12 cellular contexts compared by ENCODE assay signal in the genomic region with DNA sequence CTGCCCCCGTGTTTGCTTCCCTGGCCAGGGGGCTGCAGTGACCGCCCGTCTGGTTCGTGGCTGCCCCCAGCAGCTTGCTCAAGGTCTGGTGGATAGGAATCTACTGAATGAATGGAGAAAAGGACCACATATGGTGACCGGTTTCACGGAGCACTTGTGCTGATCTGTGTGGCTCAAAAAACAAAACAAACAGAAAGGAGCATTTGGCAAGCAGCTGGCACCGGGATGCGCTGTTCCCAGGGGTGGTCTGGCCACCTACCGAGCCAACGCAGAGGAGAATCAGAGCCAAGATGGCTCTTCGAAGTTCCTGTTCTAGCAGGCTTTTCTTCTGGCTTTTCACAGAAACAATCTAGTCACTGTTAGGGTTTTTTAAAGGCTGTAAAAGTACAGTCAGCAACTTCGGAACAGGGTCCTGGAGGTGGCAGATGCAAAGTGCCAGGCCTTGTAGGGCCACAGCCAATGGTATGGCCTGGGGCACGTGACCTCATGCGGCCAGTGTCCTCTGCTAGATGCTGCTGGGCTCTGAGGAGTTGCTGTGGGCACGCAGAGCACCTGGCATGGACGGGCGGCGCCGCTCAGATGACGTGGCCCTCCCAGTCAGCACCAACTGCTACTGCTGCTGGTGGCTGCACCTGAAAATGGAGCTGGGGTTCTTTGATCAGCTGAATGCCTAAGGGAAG. TPM values are rescaled to one million over a fixed set of nuclear protein-coding genes. Genes with fewer than 3 reads are reported as not detected.
DNase-seq lines count a peak whose midpoint lies in the region; ATAC-seq and TF ChIP-seq lines count a peak whose summit lies in the region.
"Had no signal": no experiment of that assay in that cellular context is flagged by ENCODE, and none has a peak within 500 bp of the region (broad histone marks: within the 10 kb centered on the region; RNA-seq: fewer than 3 reads in every experiment).

No MANE protein-coding gene starts in this region.

- H3K4me2 ChIP-seq in fibroblast of lung (ENCODE audit: extremely low read depth, insufficient read depth, low read length): no peak overlapping the region

- H4K20me1 ChIP-seq in fibroblast of lung (ENCODE audit: control insufficient read depth, extremely low read depth, insufficient read depth, low read length): no peaks in the 10 kb centered on the region

- no peak overlapping the region for H3K9ac ChIP-seq in fibroblast of lung (ENCODE audit: insufficient read depth, low read length)
- H3K9ac ChIP-seq: parathyroid adenoma had no signal

- peak; percentile 51 for DNase-seq in AG10803 (ENCODE audit: low read depth)
- DNase-seq in NCI-H1092 treated with DMSO at 0.1 percent for 48 hours (lab: John Stamatoyannopoulos, UW): peak; percentile 46
- no peak for DNase-seq in RWPE1 (ENCODE audit: low spot score)
- DNase-seq in fibroblast of lung (ENCODE audit: low read depth in 2 of 2): peak; percentile 20 to 37
- DNase-seq in stimulated activated naive CD4-positive, alpha-beta T cell treated with Interleukin-2 at 50 U/mL for 16 hours (lab: John Stamatoyannopoulos, UW): no peak
- no peak for DNase-seq in cortex of kidney (lab: John Stamatoyannopoulos, UW)
- DNase-seq: heart left ventricle had no signal

- H3K9me3 ChIP-seq in fibroblast of lung (ENCODE audit: control insufficient read depth, insufficient read depth, low read depth, low read length): no peaks in the 10 kb centered on the region
- H3K9me3 ChIP-seq: heart left ventricle, thoracic aorta had no signal

- no peaks in the 10 kb centered on the region for H3K4me1 ChIP-seq in fibroblast of lung (ENCODE audit: control insufficient read depth, extremely low read depth, insufficient read depth, low read length)
- H3K4me1 ChIP-seq: heart left ventricle, parathyroid adenoma had no signal

- POLR2A ChIA-PET in RWPE1 (lab: Yijun Ruan, JAX; ENCODE audit: low non-redundant PET): no interaction called here

- no peaks in the 10 kb centered on the region for H3K36me3 ChIP-seq in fibroblast of lung (ENCODE audit: control insufficient read depth, insufficient read depth, low read length)
- H3K36me3 ChIP-seq: thoracic aorta had no signal

- H2AFZ ChIP-seq in fibroblast of lung (ENCODE audit: low read length): no peak overlapping the region
- H2AFZ ChIP-seq: parathyroid adenoma had no signal

- TF ChIP-seq CTCF in AG10803 (conservative IDR thresholded peaks at IDR 0.05; ENCODE audit: low read length) (no peak), RWPE1 (conservative IDR thresholded peaks at IDR 0.05; ENCODE audit: low read depth) (no peak), fibroblast of lung (conservative IDR thresholded peaks at IDR 0.05 in 1 of 2, IDR thresholded peaks at IDR 0.05 in 1 of 2; ENCODE audit: low read depth in 1 of 2, low read length in 2 of 2) (no peak)

- H3K79me2 ChIP-seq in fibroblast of lung (ENCODE audit: control insufficient read depth, insufficient read depth, low read length): no peaks in the 10 kb centered on the region
- H3K79me2 ChIP-seq: parathyroid adenoma had no signal

- H3K27ac ChIP-seq in RWPE1 (peak overlapping the region; percentile 15), fibroblast of lung (ENCODE audit: insufficient read depth, low read length) (no peak overlapping the region)
- H3K27ac ChIP-seq: heart left ventricle, parathyroid adenoma, thoracic aorta had no signal

- CTCF ChIA-PET in RWPE1 (lab: Yijun Ruan, JAX): interaction anchor here (0.6 kb wide), 1 partner anchor 48 kb away, joined by 3 read pairs; no protein-coding TSS in a partner anchor

- H3K27me3 ChIP-seq in fibroblast of lung (ENCODE audit: control insufficient read depth, insufficient read depth, low read length): no peaks in the 10 kb centered on the region
- H3K27me3 ChIP-seq: dorsolateral prefrontal cortex, heart left ventricle had no signal

- ATAC-seq in activated CD4-positive, CD25-positive, alpha-beta regulatory T cell treated with anti-CD3 and anti-CD28 coated beads, Interleukin-2, amount 50 U/mL, for 24 hours: no peak
- ATAC-seq in HG03457 (IDR thresholded peaks at IDR 0.05; ENCODE audit: unreplicated experiment): no peak
- ATAC-seq: heart left ventricle had no signal

- no peak overlapping the region for H3K4me3 ChIP-seq in AG10803 (ENCODE audit: low read length)
- H3K4me3 ChIP-seq in fibroblast of lung (replicated peaks in 1 of 4; ENCODE audit: control extremely low read depth in 1 of 4, insufficient read depth in 1 of 4, low read depth in 3 of 4, low read length in 4 of 4): no peak overlapping the region
- H3K4me3 ChIP-seq: dorsolateral prefrontal cortex, heart left ventricle, thoracic aorta had no signal

RNA-seq across cellular contexts. Expression of a gene that starts 27.3 kb away (rescaled TPM):
- total RNA-seq in fibroblast of lung: 25.4 and 30.1 TPM in 2 replicates
- polyA plus RNA-seq in fibroblast of lung: 41.4 and 55.3 TPM in 2 replicates
- 28.6 and 40.8 TPM in 2 replicates for polyA plus RNA-seq in fibroblast of lung (2012)
- 18.3 and 26.8 TPM in 2 replicates for polyA minus RNA-seq in fibroblast of lung (ENCODE audit: low replicate concordance)

RNA-seq across cellular contexts. Expression of a gene that starts 47.0 kb away (rescaled TPM):
- total RNA-seq in fibroblast of lung: 13.4 and 15.7 TPM in 2 replicates
- polyA plus RNA-seq in fibroblast of lung: 11.7 and 15.8 TPM in 2 replicates
- polyA plus RNA-seq in fibroblast of lung (2012): 9.1 and 10.7 TPM in 2 replicates
- polyA minus RNA-seq in fibroblast of lung (ENCODE audit: low replicate concordance): 14.1 and 19.9 TPM in 2 replicates

Comparison
In these comparisons a context has a peak if more than half of its experiments do, and no peak if none do; other contexts are left out.
1. DNase-seq: peak in AG10803 (single experiment), NCI-H1092 treated with DMSO at 0.1 percent for 48 hours (single experiment) and fibroblast of lung (2 of 2); none in RWPE1 (single experiment), stimulated activated naive CD4-positive, alpha-beta T cell treated with Interleukin-2 at 50 U/mL for 16 hours (single experiment) and cortex of kidney (single experiment).